ENCODE assay signal across 1 cellular context in genomic region chr3:151075869-151076573, GRCh38.
TF ChIP-seq lines count a peak whose summit lies in the region.

No MANE protein-coding gene starts in this region.

TF ChIP-seq in K562, 482 proteins besides CTCF, POLR2A, EP300 and RAD21:
- no peak for TF ChIP-seq HNRNPL (IDR thresholded peaks at IDR 0.05; ENCODE audit: low read depth, low read length)
- TF ChIP-seq RFX1 (IDR thresholded peaks at IDR 0.05): peak; percentile 79
